Comparison of ENCODE assay signal across 8 cellular contexts in the genomic region with DNA sequence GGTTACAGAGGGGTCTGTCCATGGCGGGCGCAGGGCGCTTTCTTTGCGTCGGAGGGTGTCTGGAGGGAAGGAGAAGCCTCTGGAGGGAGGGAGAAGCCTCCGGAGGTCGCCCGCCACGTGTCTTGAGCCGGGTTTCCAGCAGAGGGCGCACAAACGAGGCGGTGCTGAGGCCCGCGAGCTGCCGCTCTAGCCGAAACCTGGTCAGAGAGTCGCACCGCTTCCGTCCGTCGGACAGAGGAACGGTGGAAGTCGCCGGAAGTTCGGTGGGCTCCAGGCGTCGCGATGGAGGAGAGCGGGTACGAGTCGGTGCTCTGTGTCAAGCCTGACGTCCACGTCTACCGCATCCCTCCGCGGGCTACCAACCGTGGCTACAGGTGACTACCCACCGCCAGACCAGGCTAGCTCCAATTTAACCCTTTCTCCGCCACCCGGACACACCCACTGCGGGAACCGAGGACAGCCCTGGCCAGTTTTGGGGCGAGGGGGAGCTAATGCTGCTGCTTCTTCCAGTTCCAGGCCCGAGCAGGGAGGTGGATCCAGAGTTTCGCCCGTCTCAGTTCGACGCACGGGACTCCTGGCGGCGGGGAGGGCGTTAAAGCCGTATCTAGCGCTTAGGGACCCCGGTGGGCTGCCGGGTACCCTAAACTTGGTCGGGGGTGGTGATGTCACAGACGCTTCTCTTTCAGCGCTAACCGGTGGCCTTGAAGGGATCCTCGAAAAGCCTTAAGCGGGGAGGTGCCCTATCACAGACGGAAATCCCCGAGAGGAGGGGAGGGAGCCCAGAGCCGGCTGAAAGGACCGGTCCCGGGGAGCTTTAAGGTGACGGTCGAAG. TPM values are rescaled to one million over a fixed set of nuclear protein-coding genes. Genes with fewer than 3 reads are reported as not detected.
DNase-seq lines count a peak whose midpoint lies in the region; ATAC-seq and FAIRE-seq lines count a peak whose summit lies in the region.

A gene with protein sequence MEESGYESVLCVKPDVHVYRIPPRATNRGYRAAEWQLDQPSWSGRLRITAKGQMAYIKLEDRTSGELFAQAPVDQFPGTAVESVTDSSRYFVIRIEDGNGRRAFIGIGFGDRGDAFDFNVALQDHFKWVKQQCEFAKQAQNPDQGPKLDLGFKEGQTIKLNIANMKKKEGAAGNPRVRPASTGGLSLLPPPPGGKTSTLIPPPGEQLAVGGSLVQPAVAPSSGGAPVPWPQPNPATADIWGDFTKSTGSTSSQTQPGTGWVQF (plus strand): TSS at position 245 of the 832 bp plus-strand sequence. CDS start 38 bp downstream, at position 283.

- CTCF ChIA-PET in activated CD8-positive, alpha-beta memory T cell treated with anti-CD3 and anti-CD28 coated beads for 36 hours (lab: Charles Lee), result interaction anchor here (0.6 to 1.8 kb wide), 12 partner anchors 13 to 203 kb away, joined by 3 to 11 read pairs (median 4); no protein-coding TSS in a partner anchor

- ATAC-seq in GM19468 (IDR thresholded peaks at IDR 0.05; ENCODE audit: extremely low read depth, unreplicated experiment), result peak; percentile 39

- no peaks in the 10 kb centered on the region for H3K9me3 ChIP-seq in effector memory CD4-positive, alpha-beta T cell (ENCODE audit: control insufficient read depth, low read length)

- POLR2A ChIA-PET in activated CD8-positive, alpha-beta memory T cell treated with anti-CD3 and anti-CD28 coated beads for 36 hours (lab: Charles Lee), result interaction anchor here (0.5 to 1.5 kb wide), 3 partner anchors 52 to 607 kb away, joined by 3 to 6 read pairs (median 5); no protein-coding TSS in a partner anchor

- peak; percentile 95 for DNase-seq in CMK (ENCODE audit: low read depth)
- DNase-seq in HTR-8/SVneo (ENCODE audit: insufficient read length, low spot score), result peak; percentile 91
- DNase-seq in NOMO-1 (lab: John Stamatoyannopoulos, UW; ENCODE audit: unreplicated experiment in 2 of 2), result peak; percentile 95
- DNase-seq in effector memory CD4-positive, alpha-beta T cell, result peak; percentile 78 to 84 (median 79)
- DNase-seq in medulla oblongata (ENCODE audit: extremely low spot score), result peak; percentile 91
- DNase-seq in stimulated activated CD4-positive, alpha-beta T cell treated with anti-CD3 and anti-CD28 coated beads, TNF-alpha, amount 100 ng/mL, for 48 hours (ENCODE audit: low read depth in 3 of 3), result peak; percentile 88 to 96 (median 94)

- H3K36me3 ChIP-seq in effector memory CD4-positive, alpha-beta T cell (ENCODE audit: control insufficient read depth, insufficient read depth, low read length), result peaks cover 27% of the 10 kb centered on the region

- H3K27ac ChIP-seq in effector memory CD4-positive, alpha-beta T cell (ENCODE audit: insufficient read depth, low read length, poor library complexity, severe bottlenecking), result peak within 1 kb of the TSS; percentile 99

- H3K27me3 ChIP-seq in effector memory CD4-positive, alpha-beta T cell (replicated peaks; ENCODE audit: control insufficient read depth, insufficient read depth, low read length, poor library complexity, severe bottlenecking), result no peaks in the 10 kb centered on the region

- peak; percentile 60 for FAIRE-seq in HTR-8/SVneo (lab: Jason Lieb, UNC)

- H3K4me3 ChIP-seq in effector memory CD4-positive, alpha-beta T cell (ENCODE audit: insufficient read depth, low read depth, low read length, poor library complexity, severe bottlenecking), result peak within 1 kb of the TSS; percentile 82

- peaks cover 32% of the 10 kb centered on the region for H3K4me1 ChIP-seq in effector memory CD4-positive, alpha-beta T cell (ENCODE audit: control insufficient read depth, insufficient read depth, low read length, poor library complexity, severe bottlenecking)

RNA-seq across cellular contexts. Expression of the gene that starts here (rescaled TPM):
- 10 to 100 TPM; 62.3 to 64.2 TPM for total RNA-seq in activated CD8-positive, alpha-beta memory T cell treated with anti-CD3 and anti-CD28 coated beads for 36 hours

Comparison
In these comparisons a context has a peak if more than half of its experiments do, and no peak if none do; other contexts are left out.
1. Peak in every context shown above with its lines: DNase-seq, ATAC-seq, H3K4me3 ChIP-seq and H3K27ac ChIP-seq.